7 cellular contexts compared by ENCODE assay signal in genomic region chr5:125485003-125485641, GRCh38.
DNase-seq lines count a peak whose midpoint lies in the region; ATAC-seq and TF ChIP-seq lines count a peak whose summit lies in the region.

No MANE protein-coding gene starts in this region.

- H3K27ac ChIP-seq in coronary artery = peak overlapping the region; percentile 86 to 93

- DNase-seq in NCI-H774 (lab: John Stamatoyannopoulos, UW) = peak; percentile 94
- no peak for DNase-seq in coronary artery (ENCODE audit: low spot score)
- DNase-seq in medulla oblongata (ENCODE audit: extremely low spot score) = peak; percentile 74
- peak; percentile 63 for DNase-seq in ureter (ENCODE audit: low spot score)
- DNase-seq in stimulated activated CD4-positive, alpha-beta T cell treated with anti-CD3 and anti-CD28 coated beads, Interleukin-4, amount 100 ng/mL, for 1 hour = no peak
- DNase-seq in HuH-7.5 (ENCODE audit: low spot score) = no peak

- peak overlapping the region; percentile 58 for H3K4me3 ChIP-seq in coronary artery

- ATAC-seq in HG03432 (IDR thresholded peaks at IDR 0.05; ENCODE audit: unreplicated experiment) = peak; percentile 73

- TF ChIP-seq CTCF in coronary artery (IDR thresholded peaks at IDR 0.05) = no peak

Comparison
In these comparisons a context has a peak if more than half of its experiments do, and no peak if none do; other contexts are left out.
1. DNase-seq: peak in NCI-H774 (single experiment), medulla oblongata (single experiment) and ureter (single experiment); none in coronary artery (single experiment), stimulated activated CD4-positive, alpha-beta T cell treated with anti-CD3 and anti-CD28 coated beads, Interleukin-4, amount 100 ng/mL, for 1 hour (single experiment) and HuH-7.5 (single experiment).